ENCODE assay signal across 19 cellular contexts in the genomic region with DNA sequence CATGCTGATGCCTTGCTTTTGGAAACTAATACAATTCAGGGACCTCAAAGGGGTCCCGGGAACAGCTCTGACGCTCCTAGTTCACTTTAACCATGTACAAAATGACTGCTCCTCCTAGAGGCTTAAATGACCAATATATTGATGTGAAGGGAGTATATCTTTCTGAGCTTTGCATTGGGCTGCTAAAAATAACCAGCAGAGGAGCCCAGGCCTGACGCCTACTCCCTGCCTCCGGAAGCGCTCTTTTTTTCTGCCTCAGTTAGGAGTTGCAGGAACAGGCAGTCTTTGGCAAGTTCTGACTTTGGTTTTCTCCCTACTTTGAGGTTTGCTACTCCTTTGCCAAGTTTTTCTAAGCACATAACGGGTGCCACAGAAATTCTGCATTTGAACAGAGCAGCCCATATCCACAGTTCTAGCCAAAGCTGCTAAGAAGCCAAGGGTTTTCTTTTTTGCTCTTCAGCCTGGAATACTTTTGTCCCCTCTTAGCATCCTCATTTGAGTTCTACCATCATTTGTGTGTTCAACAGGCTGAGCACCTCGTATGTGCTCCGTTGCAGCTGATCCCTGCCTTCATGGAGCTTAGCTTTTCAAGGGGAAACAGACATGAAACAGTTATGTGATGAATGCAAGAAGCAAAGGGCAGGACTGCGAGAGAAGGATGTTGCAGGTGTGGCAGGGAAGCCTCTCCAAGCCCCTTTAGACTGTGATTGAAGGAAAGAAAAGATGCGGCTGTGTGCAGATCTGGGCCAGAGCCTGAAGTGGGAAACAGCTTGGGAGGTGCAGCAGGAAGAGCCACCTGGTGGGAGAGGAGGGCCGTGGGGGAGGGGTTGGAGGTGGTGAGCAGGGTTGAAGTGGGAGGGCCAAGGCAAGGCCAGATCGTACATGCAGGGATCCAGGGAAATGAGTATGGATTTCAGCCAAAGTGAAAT. TPM values are rescaled to one million over a fixed set of nuclear protein-coding genes. Genes with fewer than 3 reads are reported as not detected.
DNase-seq lines count a peak whose midpoint lies in the region; ATAC-seq, FAIRE-seq and TF ChIP-seq lines count a peak whose summit lies in the region.
"Had no signal": no experiment of that assay in that cellular context is flagged by ENCODE, and none has a peak within 500 bp of the region (broad histone marks: within the 10 kb centered on the region; RNA-seq: fewer than 3 reads in every experiment).

No MANE protein-coding gene starts in this region.

- H3K4me1 Mint-ChIP-seq in type B pancreatic cell (ENCODE audit: unreplicated experiment), result peaks cover 12% of the 10 kb centered on the region

- H2AFZ ChIP-seq in K562 (ENCODE audit: low read depth, low read length), result peak overlapping the region; percentile 43

- H3K9ac ChIP-seq in K562 (ENCODE audit: insufficient read depth in 1 of 2, low read depth in 2 of 2, low read length in 2 of 2) (peak overlapping the region in 1 of 2 experiments; percentile 58; a peak in 1 of 4 replicates), kidney (ENCODE audit: low read length in 2 of 2) (no peak overlapping the region)

- no peak for TF ChIP-seq POLR2A in K562 (conservative IDR thresholded peaks at IDR 0.05)

- no peaks in the 10 kb centered on the region for H3K9me3 ChIP-seq in heart right ventricle
- H3K9me3 ChIP-seq in K562 (replicated peaks; ENCODE audit: control insufficient read depth, insufficient read depth, low read depth, low read length), result no peaks in the 10 kb centered on the region
- H3K9me3 ChIP-seq in kidney (ENCODE audit: control insufficient read depth in 1 of 2, low read length in 2 of 2), result no peaks in the 10 kb centered on the region
- H3K9me3 ChIP-seq: psoas muscle, transverse colon had no signal

- H3K27ac ChIP-seq in heart right ventricle (peak overlapping the region in 2 of 10 donors; percentile 1 to 26), K562 (ENCODE audit: extremely low read depth, low read depth, low read length) (no peak overlapping the region), kidney (ENCODE audit: low read depth in 2 of 2, low read length in 2 of 2) (no peak overlapping the region)
- H3K27ac ChIP-seq: psoas muscle, transverse colon had no signal

- H3K36me3 ChIP-seq in heart right ventricle (no peaks in the 10 kb centered on the region), K562 (ENCODE audit: control insufficient read depth, insufficient read depth, low read length) (no peaks in the 10 kb centered on the region), kidney (ENCODE audit: control insufficient read depth in 1 of 2, insufficient read depth in 2 of 2, low read length in 2 of 2) (no peaks in the 10 kb centered on the region)
- H3K36me3 ChIP-seq: transverse colon had no signal

- H4K20me1 ChIP-seq in K562 (replicated peaks; ENCODE audit: control insufficient read depth, insufficient read depth, low read length), result no peaks in the 10 kb centered on the region

- peak; percentile 8 for DNase-seq in Right ventricle myocardium inferior (ENCODE audit: missing footprints)
- no peak for DNase-seq in heart right ventricle
- peak in 2 of 4 experiments; percentile 31 to 41 for DNase-seq in K562 (ENCODE audit: extremely low read depth in 1 of 4, low spot score in 3 of 4)
- peak; percentile 29 for DNase-seq in kidney
- DNase-seq in type B pancreatic cell (ENCODE audit: extremely low spot score, unreplicated experiment), result no peak
- no peak for DNase-seq in RKO (ENCODE audit: low spot score)
- DNase-seq in NCI-H146 treated with DMSO at 0.1 percent for 48 hours (lab: John Stamatoyannopoulos, UW; ENCODE audit: unreplicated experiment), result no peak
- no peak for DNase-seq in activated CD4-positive, alpha-beta T cell treated with anti-CD3 and anti-CD28 coated beads, Interleukin-2, amount 50 U/mL, for 48 hours
- DNase-seq: ACHN; activated CD8-positive, alpha-beta memory T cell treated with anti-CD3 and anti-CD28 coated beads for 24 hours; activated gamma-delta T cell treated with Interleukin-2 at 50 U/mL for 16 hours; DMS 273 treated with DMSO at 0.1 percent for 48 hours; hypothalamus; NCI-H1417 treated with DMSO at 0.1 percent for 48 hours; NK-92 treated with Interleukin-12 subunit alpha and Interleukin-12 subunit beta, amount 100 ng/mL, for 24 hours; transverse colon had no signal

- TF ChIP-seq EP300 in K562 (IDR thresholded peaks at IDR 0.05; ENCODE audit: low read length), result no peak

- H3K4me1 ChIP-seq in heart right ventricle (peaks cover 0 to 30% (median 22%) of the 10 kb centered on the region in 9 donors), K562 (replicated peaks in 1 of 2; ENCODE audit: control insufficient read depth in 2 of 2, insufficient read depth in 2 of 2, low read length in 2 of 2) (peaks cover 21 to 23% of the 10 kb centered on the region in 2 experiments; a peak in 4 of 5 replicates), kidney (ENCODE audit: control insufficient read depth in 1 of 2, insufficient read depth in 1 of 2, low read depth in 1 of 2, low read length in 2 of 2) (peaks cover 9 to 13% of the 10 kb centered on the region in 2 donors)

- TF ChIP-seq RAD21 in K562 (CRISPR knock-in tag; conservative IDR thresholded peaks at IDR 0.05 in 1 of 2, IDR thresholded peaks at IDR 0.05 in 1 of 2), result no peak

- no peak overlapping the region for H3K4me2 ChIP-seq in K562 (ENCODE audit: insufficient read depth, low read length)

- BruUV-seq in K562 (replicated peaks; lab: Mats Ljungman, UMichigan), result no TSS peak

- peaks cover 18% of the 10 kb centered on the region for H3K27me3 Mint-ChIP-seq in type B pancreatic cell

- no peaks in the 10 kb centered on the region for H3K9me3 Mint-ChIP-seq in type B pancreatic cell
- H3K9me3 Mint-ChIP-seq: central memory CD8-positive, alpha-beta T cell; mesothelial cell of epicardium had no signal

- no peaks in the 10 kb centered on the region for H3K79me2 ChIP-seq in K562 (ENCODE audit: control insufficient read depth, insufficient read depth, low read length)

- POLR2A ChIA-PET in K562 (lab: Yijun Ruan, JAX), result interaction anchor here (0.6 kb wide), 1 partner anchor 272 kb away, joined by 3 read pairs; no protein-coding TSS in a partner anchor

- intact Hi-C loops in Right ventricle myocardium inferior (cut with DNase I) (no loop called here), heart right ventricle (cut with DNase I) (no loop called here), K562 (cut with micrococcal nuclease) (no loop called here), kidney (cut with DNase I) (no loop called here)

- H3K4me3 Mint-ChIP-seq in type B pancreatic cell, result no peak overlapping the region
- H3K4me3 Mint-ChIP-seq: central memory CD8-positive, alpha-beta T cell; mesothelial cell of epicardium had no signal

- FAIRE-seq in K562 (lab: Jason Lieb, UNC), result no peak
- FAIRE-seq in kidney (lab: Jason Lieb, UNC), result no peak

- CTCF ChIA-PET in K562 (lab: Yijun Ruan, JAX; ENCODE audit: low intra/inter-chr PET ratio), result no interaction called here

- TF ChIP-seq CTCF in heart right ventricle (IDR thresholded peaks at IDR 0.05) (no peak), K562 (IDR thresholded peaks at IDR 0.05 in 2 of 3, conservative IDR thresholded peaks at IDR 0.05 in 1 of 3; ENCODE audit: insufficient read depth in 2 of 3, low read depth in 1 of 3, low read length in 3 of 3) (no peak), kidney (IDR thresholded peaks at IDR 0.05; ENCODE audit: borderline replicate concordance, extremely low read depth, insufficient read depth) (no peak), type B pancreatic cell (conservative IDR thresholded peaks at IDR 0.05) (no peak)

- WGBS in heart right ventricle, 2 donors, result 43 to 45% methylated on average over 12 of the region's 12 CpGs
- WGBS in K562 (ENCODE audit: insufficient coverage, low coverage, missing lambda C conversion rate), result 16% methylated on average over 12 of the region's 12 CpGs

- H3K36me3 Mint-ChIP-seq in type B pancreatic cell, result no peaks in the 10 kb centered on the region
- H3K36me3 Mint-ChIP-seq: mesothelial cell of epicardium had no signal

- no peaks in the 10 kb centered on the region for H3K9me1 ChIP-seq in K562 (ENCODE audit: control insufficient read depth, insufficient read depth, low read length)

- peak overlapping the region; percentile 47 for H3K27ac Mint-ChIP-seq in type B pancreatic cell
- H3K27ac Mint-ChIP-seq: mesothelial cell of epicardium had no signal

- H3K27me3 ChIP-seq in heart right ventricle, result no peaks in the 10 kb centered on the region
- peaks cover 14 to 17% of the 10 kb centered on the region in 2 experiments; a peak in 4 of 5 replicates for H3K27me3 ChIP-seq in K562 (ENCODE audit: control insufficient read depth in 2 of 2, insufficient read depth in 2 of 2, low read length in 2 of 2)
- H3K27me3 ChIP-seq: transverse colon had no signal

- no peak overlapping the region for H3K4me3 ChIP-seq in heart right ventricle
- H3K4me3 ChIP-seq in K562, result no peak overlapping the region
- H3K4me3 ChIP-seq in kidney (ENCODE audit: low read length in 2 of 2), result no peak overlapping the region
- H3K4me3 ChIP-seq: psoas muscle, transverse colon had no signal

- ATAC-seq in Right ventricle myocardium inferior (no peak), heart right ventricle (no peak), K562 (peak; percentile 22; the same call in 1 of the 3 replicates)
- ATAC-seq: psoas muscle had no signal

- in situ Hi-C loops in K562 (cut with MboI), result no loop called here

RNA-seq across cellular contexts. Expression of gene NAGPA, which starts 2.8 kb away (rescaled TPM):
- total RNA-seq in Right ventricle myocardium inferior (6.5 TPM), heart right ventricle (10 to 100 TPM in 1 of 10 donors, 1 to 10 TPM in 9; 4.7 to 11.0 (median 6.1) TPM), K562 (2014; rRNA removed) (12.5 and 12.7 TPM in 2 replicates), K562 (2014; rRNA removed; fragmentation: Illumina TruSeq; extraction: Trizol) (3.0 and 3.8 TPM in 2 replicates), K562 (2015; rRNA removed; fragmentation: Illumina TruSeq; extraction: Trizol) (6.9 and 7.2 TPM in 2 replicates), K562 (2021) (11.9 and 12.8 TPM in 2 replicates), kidney (13.8 TPM), type B pancreatic cell (ENCODE audit: low replicate concordance) (16.8 and 18.0 TPM in 2 replicates)
- polyA plus RNA-seq in heart right ventricle (1 to 10 TPM; 7.3 to 7.5 TPM), K562 (2011; rRNA removed) (3.8 and 4.5 TPM in 2 replicates), K562 (2014; fragmentation: Illumina TruSeq; extraction: Trizol) (4.6 and 8.6 TPM in 2 replicates), K562 (2014; fragmentation: Nextera tagmentation; extraction: Ambion mirVana) (under 1 TPM; 0.15 to 0.53 TPM), K562 (2014; rRNA removed) (11.1 and 12.7 TPM in 2 replicates), kidney (ENCODE audit: insufficient read depth, low read depth, low replicate concordance) (14.5 TPM)
- 9.5 and 17.8 TPM in 2 replicates for total RNA-seq in K562 (2011; cell fraction: chromatin; rRNA removed; ENCODE audit: low replicate concordance)
- total RNA-seq in K562 (2011; cell fraction: nucleolus; rRNA removed), result 19.6 and 28.9 TPM in 2 replicates
- 16.7 and 17.6 TPM in 2 replicates for total RNA-seq in K562 (2011; cell fraction: nucleoplasm; rRNA removed)
- polyA plus RNA-seq in K562 (2011; cell fraction: cytosol; rRNA removed), result 6.3 and 14.1 TPM in 2 replicates
- polyA plus RNA-seq in K562 (2011; cell fraction: nucleus; rRNA removed), result 11.2 and 19.4 TPM in 2 replicates
- 6.5 and 8.8 TPM in 2 replicates for polyA plus RNA-seq in K562 (2012)
- 2.8 and 5.7 TPM in 2 replicates for polyA minus RNA-seq in K562 (2011; rRNA and poly(A)+ RNA removed)
- polyA minus RNA-seq in K562 (2011; cell fraction: cytosol; rRNA and poly(A)+ RNA removed), result 5.6 and 6.1 TPM in 2 replicates
- polyA minus RNA-seq in K562 (2011; cell fraction: nucleus; rRNA and poly(A)+ RNA removed), result 7.6 and 9.0 TPM in 2 replicates

RNA-seq across cellular contexts. Expression of gene C16orf89, which starts 29.3 kb away (rescaled TPM):
- total RNA-seq in Right ventricle myocardium inferior, result 3.5 TPM
- 10 to 100 TPM in 4 of 10 donors, 1 to 10 TPM in 6; 1.1 to 44.9 (median 6.2) TPM for total RNA-seq in heart right ventricle
- 1 to 10 TPM in 1 of 2 donors, under 1 TPM in 1; 0.28 to 4.0 TPM for polyA plus RNA-seq in heart right ventricle
- not detected in 2 replicates for total RNA-seq in K562 (2011; cell fraction: chromatin; rRNA removed; ENCODE audit: low replicate concordance)
- total RNA-seq in K562 (2011; cell fraction: nucleolus; rRNA removed), result not detected in 2 replicates
- not detected in 2 replicates for total RNA-seq in K562 (2011; cell fraction: nucleoplasm; rRNA removed)
- total RNA-seq in K562 (2014; rRNA removed), result not detected in 2 replicates
- not detected in 2 replicates for total RNA-seq in K562 (2014; rRNA removed; fragmentation: Illumina TruSeq; extraction: Trizol)
- not detected in 2 replicates for total RNA-seq in K562 (2015; rRNA removed; fragmentation: Illumina TruSeq; extraction: Trizol)
- total RNA-seq in K562 (2021), result not detected in 2 replicates
- not detected in 2 replicates for polyA plus RNA-seq in K562 (2011; rRNA removed)
- not detected in 2 replicates for polyA plus RNA-seq in K562 (2011; cell fraction: cytosol; rRNA removed)
- not detected in 2 replicates for polyA plus RNA-seq in K562 (2011; cell fraction: nucleus; rRNA removed)
- not detected in 2 replicates for polyA plus RNA-seq in K562 (2012)
- not detected in 2 replicates for polyA plus RNA-seq in K562 (2014; fragmentation: Illumina TruSeq; extraction: Trizol)
- not detected for polyA plus RNA-seq in K562 (2014; fragmentation: Nextera tagmentation; extraction: Ambion mirVana)
- polyA plus RNA-seq in K562 (2014; rRNA removed), result not detected in 2 replicates
- not detected in 2 replicates for polyA minus RNA-seq in K562 (2011; rRNA and poly(A)+ RNA removed)
- not detected in 2 replicates for polyA minus RNA-seq in K562 (2011; cell fraction: cytosol; rRNA and poly(A)+ RNA removed)
- polyA minus RNA-seq in K562 (2011; cell fraction: nucleus; rRNA and poly(A)+ RNA removed), result not detected in 2 replicates
- total RNA-seq in kidney, result 5.4 TPM
- 68.4 TPM for polyA plus RNA-seq in kidney (ENCODE audit: insufficient read depth, low read depth, low replicate concordance)
- total RNA-seq in type B pancreatic cell (ENCODE audit: low replicate concordance), result 0.75 and 2.1 TPM in 2 replicates

RNA-seq across cellular contexts. Expression of gene ALG1, which starts 35.2 kb away (rescaled TPM):
- 7.7 TPM for total RNA-seq in Right ventricle myocardium inferior
- total RNA-seq in heart right ventricle, result 10 to 100 TPM in 2 of 10 donors, 1 to 10 TPM in 8; 4.9 to 13.7 (median 7.9) TPM
- 10 to 100 TPM in 1 of 2 donors, 1 to 10 TPM in 1; 8.6 to 12.2 TPM for polyA plus RNA-seq in heart right ventricle
- 31.7 and 67.7 TPM in 2 replicates for total RNA-seq in K562 (2011; cell fraction: chromatin; rRNA removed; ENCODE audit: low replicate concordance)
- total RNA-seq in K562 (2011; cell fraction: nucleolus; rRNA removed), result 75.3 and 79.9 TPM in 2 replicates
- 52.8 and 55.5 TPM in 2 replicates for total RNA-seq in K562 (2011; cell fraction: nucleoplasm; rRNA removed)
- 18.9 and 23.8 TPM in 2 replicates for total RNA-seq in K562 (2014; rRNA removed)
- total RNA-seq in K562 (2014; rRNA removed; fragmentation: Illumina TruSeq; extraction: Trizol), result 10.7 and 12.3 TPM in 2 replicates
- 14.6 and 17.8 TPM in 2 replicates for total RNA-seq in K562 (2015; rRNA removed; fragmentation: Illumina TruSeq; extraction: Trizol)
- 20.8 and 26.4 TPM in 2 replicates for total RNA-seq in K562 (2021)
- polyA plus RNA-seq in K562 (2011; rRNA removed), result 15.0 and 19.9 TPM in 2 replicates
- 17.8 and 33.7 TPM in 2 replicates for polyA plus RNA-seq in K562 (2011; cell fraction: cytosol; rRNA removed)
- 19.2 and 25.1 TPM in 2 replicates for polyA plus RNA-seq in K562 (2011; cell fraction: nucleus; rRNA removed)
- polyA plus RNA-seq in K562 (2012), result 15.1 and 16.1 TPM in 2 replicates
- polyA plus RNA-seq in K562 (2014; fragmentation: Illumina TruSeq; extraction: Trizol), result 18.3 and 19.0 TPM in 2 replicates
- 1 to 10 TPM; 1.1 to 2.8 TPM for polyA plus RNA-seq in K562 (2014; fragmentation: Nextera tagmentation; extraction: Ambion mirVana)
- 18.3 and 18.8 TPM in 2 replicates for polyA plus RNA-seq in K562 (2014; rRNA removed)
- 16.8 and 31.2 TPM in 2 replicates for polyA minus RNA-seq in K562 (2011; rRNA and poly(A)+ RNA removed)
- polyA minus RNA-seq in K562 (2011; cell fraction: cytosol; rRNA and poly(A)+ RNA removed), result 9.7 and 14.6 TPM in 2 replicates
- 13.5 and 16.3 TPM in 2 replicates for polyA minus RNA-seq in K562 (2011; cell fraction: nucleus; rRNA and poly(A)+ RNA removed)
- total RNA-seq in kidney, result 23.4 TPM
- polyA plus RNA-seq in kidney (ENCODE audit: insufficient read depth, low read depth, low replicate concordance), result 26.4 TPM
- 30.4 and 31.0 TPM in 2 replicates for total RNA-seq in type B pancreatic cell (ENCODE audit: low replicate concordance)

Comparison
In these comparisons a context has a peak if more than half of its experiments do, and no peak if none do; other contexts are left out.
1. DNase-seq: peak in Right ventricle myocardium inferior (single experiment) and kidney (single experiment); none in heart right ventricle (0 of 2), type B pancreatic cell (single experiment), RKO (single experiment), NCI-H146 treated with DMSO at 0.1 percent for 48 hours (single experiment) and activated CD4-positive, alpha-beta T cell treated with anti-CD3 and anti-CD28 coated beads, Interleukin-2, amount 50 U/mL, for 48 hours (0 of 2).